In the genomic region with DNA sequence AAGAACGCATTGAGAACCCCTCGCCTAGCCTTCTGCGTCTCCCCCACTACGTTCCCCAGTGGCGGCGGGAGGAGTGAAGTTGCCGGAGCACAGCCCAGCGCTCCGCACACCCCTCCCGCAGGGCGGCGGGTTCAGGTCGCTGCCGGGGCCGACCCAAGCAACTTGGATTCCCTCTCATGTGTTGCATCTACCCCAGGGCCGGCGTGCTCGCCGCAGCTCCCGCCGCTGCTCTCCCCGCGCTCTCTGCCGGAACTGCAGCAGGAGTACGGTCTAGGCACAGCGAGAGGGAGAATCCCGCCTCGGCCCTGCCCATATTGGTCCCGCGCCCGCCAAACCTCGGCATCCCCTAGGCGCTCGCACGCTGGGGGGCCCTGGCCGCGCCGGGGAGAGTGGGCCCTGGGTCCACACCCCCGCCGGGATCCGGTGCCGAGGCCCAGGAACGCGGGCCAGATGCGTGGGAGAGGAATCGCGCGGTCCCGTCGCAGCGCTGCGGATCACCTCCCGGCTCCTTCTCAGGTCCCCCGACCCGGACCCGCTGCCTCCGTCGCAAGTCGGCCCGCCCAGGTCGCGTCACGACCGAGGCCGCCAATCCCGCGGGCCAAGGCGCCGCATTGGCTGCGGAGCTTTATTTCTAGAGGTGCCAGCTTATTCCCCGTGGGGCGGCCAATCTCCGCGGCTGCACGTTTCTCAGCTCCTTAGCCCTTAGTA, we compare ENCODE assay signal across 8 cellular contexts. TPM values are rescaled to one million over a fixed set of nuclear protein-coding genes. Genes with fewer than 3 reads are reported as not detected.
DNase-seq lines count a peak whose midpoint lies in the region; ATAC-seq lines count a peak whose summit lies in the region.

No MANE protein-coding gene starts in this region.

- POLR2A ChIA-PET in activated CD4-positive, alpha-beta memory T cell treated with anti-CD3 and anti-CD28 coated beads for 36 hours (lab: Charles Lee): interaction anchor here (0.7 to 7.3 kb wide), 11 partner anchors 10 to 286 kb away, joined by 3 to 104 read pairs (median 3); a partner anchor contains a TSS

- H3K27ac Mint-ChIP-seq in activated CD4-positive, alpha-beta memory T cell treated with anti-CD3 and anti-CD28 coated beads for 36 hours: peak overlapping the region; percentile 96

- intact Hi-C loops in activated CD4-positive, alpha-beta memory T cell treated with anti-CD3 and anti-CD28 coated beads for 36 hours (cut with micrococcal nuclease): loop anchor here (1.0 to 2.0 kb wide), 2 partner anchors 17 to 125 kb away; a partner anchor contains a TSS

- peaks cover 27% of the 10 kb centered on the region for H3K4me1 Mint-ChIP-seq in activated CD4-positive, alpha-beta memory T cell treated with anti-CD3 and anti-CD28 coated beads for 36 hours (ENCODE audit: low read depth)

- ATAC-seq in GM19023 (IDR thresholded peaks at IDR 0.05; ENCODE audit: unreplicated experiment) (peak; percentile 43), HG03175 (IDR thresholded peaks at IDR 0.05; ENCODE audit: unreplicated experiment) (peak; percentile 38)

- DNase-seq in AG20443 (ENCODE audit: low spot score) (peak; percentile 93), NCI-H510A treated with DMSO at 0.1 percent for 48 hours (lab: John Stamatoyannopoulos, UW) (peak; percentile 42), ecto neural progenitor cell (ENCODE audit: low spot score) (peak; percentile 91), lung microvascular endothelial cell (ENCODE audit: low read depth in 2 of 2) (peak; percentile 64 to 86)
- peak; percentile 89 for DNase-seq in activated CD4-positive, alpha-beta memory T cell treated with anti-CD3 and anti-CD28 coated beads for 36 hours
- peak; percentile 65 to 75 (median 72) for DNase-seq in stimulated activated CD4-positive, alpha-beta T cell treated with anti-CD3 and anti-CD28 coated beads, TNF-alpha, amount 100 ng/mL, for 4 hours (ENCODE audit: low read depth in 3 of 3)

- H3K27me3 Mint-ChIP-seq in activated CD4-positive, alpha-beta memory T cell treated with anti-CD3 and anti-CD28 coated beads for 36 hours: no peaks in the 10 kb centered on the region

- no peaks in the 10 kb centered on the region for H3K9me3 Mint-ChIP-seq in activated CD4-positive, alpha-beta memory T cell treated with anti-CD3 and anti-CD28 coated beads for 36 hours

- peaks cover 20% of the 10 kb centered on the region for H3K36me3 Mint-ChIP-seq in activated CD4-positive, alpha-beta memory T cell treated with anti-CD3 and anti-CD28 coated beads for 36 hours

- peak overlapping the region; percentile 99 for H3K4me3 Mint-ChIP-seq in activated CD4-positive, alpha-beta memory T cell treated with anti-CD3 and anti-CD28 coated beads for 36 hours

- CTCF ChIA-PET in activated CD4-positive, alpha-beta memory T cell treated with anti-CD3 and anti-CD28 coated beads for 36 hours (lab: Charles Lee): interaction anchor here (0.6 to 5.9 kb wide), 7 partner anchors 16 to 270 kb away, joined by 3 to 53 read pairs (median 4); a partner anchor contains a TSS

RNA-seq across cellular contexts. Expression of a gene that starts 0.6 kb away (rescaled TPM):
- 10 to 100 TPM; 44.7 to 47.8 TPM for total RNA-seq in activated CD4-positive, alpha-beta memory T cell treated with anti-CD3 and anti-CD28 coated beads for 36 hours
- 4.2 and 10.2 TPM in 2 replicates for total RNA-seq in lung microvascular endothelial cell

Comparison
In these comparisons a context has a peak if more than half of its experiments do, and no peak if none do; other contexts are left out.
1. Peak in every context shown above with its lines: DNase-seq and ATAC-seq.
2. DNase-seq: peak in every context shown above with its lines; median percentile 93 in AG20443; 91 in ecto neural progenitor cell; 89 in activated CD4-positive, alpha-beta memory T cell treated with anti-CD3 and anti-CD28 coated beads for 36 hours; 75 in lung microvascular endothelial cell; 72 in stimulated activated CD4-positive, alpha-beta T cell treated with anti-CD3 and anti-CD28 coated beads, TNF-alpha, amount 100 ng/mL, for 4 hours; 42 in NCI-H510A treated with DMSO at 0.1 percent for 48 hours.